In the genomic region with DNA sequence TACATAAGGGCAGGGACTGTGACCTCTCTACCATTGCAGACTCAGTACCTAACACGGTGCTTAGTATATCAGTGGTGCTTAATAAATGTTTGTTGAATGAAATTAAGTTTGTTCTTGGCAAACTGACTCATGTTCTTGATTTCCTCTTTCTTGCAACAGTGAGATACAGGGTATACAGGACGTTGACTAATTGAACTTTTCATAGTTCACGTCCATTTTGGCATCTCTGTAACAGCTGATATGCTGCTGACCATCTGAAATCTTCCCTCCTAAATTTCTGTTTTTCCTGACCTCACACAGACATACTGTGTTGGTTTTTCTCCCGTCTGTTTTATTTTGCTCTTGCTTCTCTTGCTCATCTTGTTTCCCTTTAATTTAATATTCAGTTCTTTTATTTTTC, we compare ENCODE assay signal across 21 cellular contexts. TPM values are rescaled to one million over a fixed set of nuclear protein-coding genes. Genes with fewer than 3 reads are reported as not detected.
DNase-seq lines count a peak whose midpoint lies in the region; ATAC-seq and TF ChIP-seq lines count a peak whose summit lies in the region.
"Had no signal": no experiment of that assay in that cellular context is flagged by ENCODE, and none has a peak within 500 bp of the region (broad histone marks: within the 10 kb centered on the region; RNA-seq: fewer than 3 reads in every experiment).

No MANE protein-coding gene starts in this region.

- H3K79me2 ChIP-seq in GM23248 (ENCODE audit: insufficient read depth) = no peaks in the 10 kb centered on the region

- H3K4me2 ChIP-seq in GM23248 (ENCODE audit: unreplicated experiment) = no peak overlapping the region

- H3K27me3 Mint-ChIP-seq in endodermal cell (ENCODE audit: insufficient read depth) = no peaks in the 10 kb centered on the region

- H3K36me3 ChIP-seq in GM23248 (ENCODE audit: low read depth) (no peaks in the 10 kb centered on the region), endodermal cell (ENCODE audit: control insufficient read depth, insufficient read depth, low read length) (no peaks in the 10 kb centered on the region)

- H3K4me1 ChIP-seq in GM23248 (ENCODE audit: insufficient read depth) = peaks cover 26% of the 10 kb centered on the region
- no peaks in the 10 kb centered on the region for H3K4me1 ChIP-seq in endodermal cell (ENCODE audit: control insufficient read depth, insufficient read depth, low read length)

- no peak overlapping the region for H2AFZ ChIP-seq in GM23248

- H3K27ac ChIP-seq in GM23248 = no peak overlapping the region
- no peak overlapping the region for H3K27ac ChIP-seq in endodermal cell (ENCODE audit: low read depth, low read length)
- H3K27ac ChIP-seq: C4-2B, SK-N-MC had no signal

- H3K36me3 Mint-ChIP-seq in endodermal cell (ENCODE audit: low read depth) = no peaks in the 10 kb centered on the region

- in situ Hi-C loops in GM23248 (cut with MboI) = no loop called here

- no peak overlapping the region for H3K27ac Mint-ChIP-seq in endodermal cell

- no peaks in the 10 kb centered on the region for H3K9me2 ChIP-seq in GM23248 (ENCODE audit: insufficient read depth)

- H3K27me3 ChIP-seq in GM23248 (replicated peaks; ENCODE audit: insufficient read depth) = no peaks in the 10 kb centered on the region
- H3K27me3 ChIP-seq in endodermal cell (ENCODE audit: control insufficient read depth, insufficient read depth, low read length, poor library complexity, severe bottlenecking) = no peaks in the 10 kb centered on the region

- no peak for ATAC-seq in HG02610 (IDR thresholded peaks at IDR 0.05; ENCODE audit: unreplicated experiment)
- ATAC-seq: HCT116 had no signal

- H3K4me1 Mint-ChIP-seq in endodermal cell = no peaks in the 10 kb centered on the region

- no peaks in the 10 kb centered on the region for H3K9me3 ChIP-seq in GM23248 (ENCODE audit: low read depth)
- no peaks in the 10 kb centered on the region for H3K9me3 ChIP-seq in endodermal cell (ENCODE audit: control insufficient read depth, low read length)

- peaks cover 5% of the 10 kb centered on the region for H3K9me3 Mint-ChIP-seq in endodermal cell

- DNase-seq in GM23248 (peak; percentile 36), M059J (ENCODE audit: low read depth) (peak; percentile 23), cardiac fibroblast (ENCODE audit: low read depth in 2 of 2) (peak; percentile 58 to 63), iris pigment epithelial cell (ENCODE audit: low read depth) (peak; percentile 51), anterior cingulate cortex (lab: John Stamatoyannopoulos, UW) (no peak), endodermal cell (no peak)
- DNase-seq: KBM-7; NCI-H1048; NCI-H1436; NCI-H2029 treated with DMSO at 0.1 percent for 48 hours; NCI-H2171; NCI-H446; NK-92 treated with Interleukin-12 subunit alpha and Interleukin-12 subunit beta, amount 100 ng/mL, for 24 hours; OCI-M1; SHP77 had no signal

- TF ChIP-seq CTCF in cardiac fibroblast (IDR thresholded peaks at IDR 0.05; ENCODE audit: low read depth, low read length) (no peak), endodermal cell (conservative IDR thresholded peaks at IDR 0.05) (no peak)

- 45 to 50% methylated on average over 4 of the region's 4 CpGs for WGBS in GM23248 (ENCODE audit: low coverage in 1 of 2, low lambda C conversion rate in 2 of 2, missing lambda C conversion rate in 2 of 2), 2 experiments
- 62 to 69% methylated on average over 3 to 4 of the region's 4 CpGs for WGBS in endodermal cell (ENCODE audit: insufficient coverage in 1 of 2, insufficient read length in 1 of 2), 2 experiments

- peaks cover 12% of the 10 kb centered on the region; the same call in 1 of the 2 replicates for H3F3A ChIP-seq in GM23248 (ENCODE audit: insufficient read depth)

- H3K9ac ChIP-seq in GM23248 (no peak overlapping the region), endodermal cell (ENCODE audit: extremely low read depth, low read length, poor library complexity, severe bottlenecking) (no peak overlapping the region)

- no peaks in the 10 kb centered on the region for H4K20me1 ChIP-seq in GM23248 (ENCODE audit: insufficient read depth)

- H3K4me3 Mint-ChIP-seq in endodermal cell = no peak overlapping the region

- H3K4me3 ChIP-seq in GM23248 (no peak overlapping the region), cardiac fibroblast (replicated peaks in 1 of 2; ENCODE audit: low read depth in 2 of 2, low read length in 2 of 2) (no peak overlapping the region), endodermal cell (ENCODE audit: low read length) (no peak overlapping the region)
- H3K4me3 ChIP-seq: SK-N-MC had no signal

RNA-seq across cellular contexts. Expression of a gene that starts 44.2 kb away (rescaled TPM):
- not detected in 2 replicates for total RNA-seq in GM23248 (2014; rRNA removed; shearing (Covaris generic))
- polyA plus RNA-seq in GM23248 (2016; fragmentation: Nextera tagmentation; extraction: Ambion mirVana) = not detected in 2 replicates
- not detected in 2 replicates for total RNA-seq in M059J (2014; rRNA removed; shearing (Covaris generic))
- total RNA-seq in endodermal cell = not detected
- 0.11 TPM for polyA plus RNA-seq in endodermal cell (2013, experiment 1 of 2)
- 0.17 TPM for polyA plus RNA-seq in endodermal cell (2013, experiment 2 of 2)
- total RNA-seq: G401, RPMI7951 had no signal

Comparison
In these comparisons a context has a peak if more than half of its experiments do, and no peak if none do; other contexts are left out.
1. DNase-seq: peak in GM23248 (single experiment), M059J (single experiment), cardiac fibroblast (2 of 2) and iris pigment epithelial cell (single experiment); none in anterior cingulate cortex (0 of 58) and endodermal cell (single experiment).